ENCODE assay signal across 1 cellular context in the genomic region with DNA sequence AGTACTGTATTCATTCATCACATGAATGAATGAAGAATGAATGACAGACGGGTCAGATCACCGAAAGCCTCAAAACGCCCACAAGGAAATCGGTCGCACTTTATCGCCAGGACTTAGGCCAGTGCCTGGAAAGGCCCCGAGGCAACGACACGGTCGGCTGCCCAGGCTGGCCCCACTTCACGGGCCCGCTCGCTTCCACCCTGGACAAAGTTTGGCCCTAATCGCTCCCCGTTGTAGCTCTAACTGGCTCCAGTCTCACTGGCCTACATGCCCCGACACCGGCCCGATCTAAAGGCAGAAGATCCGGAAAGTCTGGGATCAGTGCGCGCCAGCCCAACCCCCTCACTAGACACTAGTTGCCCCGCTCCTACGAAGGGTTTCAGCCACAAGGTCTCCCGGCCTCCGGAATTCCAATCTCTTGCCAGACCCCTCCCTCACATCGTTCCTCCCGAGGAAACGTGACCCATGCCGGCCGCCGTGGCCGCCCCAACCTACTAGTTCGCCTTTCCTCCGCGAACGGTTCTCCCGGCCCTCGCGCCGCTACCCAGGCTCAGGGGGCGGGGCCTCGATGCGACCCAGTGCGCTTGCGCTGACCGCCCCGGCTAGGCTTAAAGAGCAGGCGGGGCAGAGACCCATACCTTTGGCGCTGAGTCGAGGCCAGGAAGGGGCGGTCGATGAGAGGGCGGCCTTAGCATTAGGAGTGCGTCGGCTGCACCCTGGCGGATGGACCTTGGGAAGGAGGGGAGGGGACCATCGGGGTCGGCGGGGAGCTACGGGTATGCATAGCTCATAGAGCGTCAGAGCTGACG.
TF ChIP-seq lines count a peak whose summit lies in the region.

A gene (minus strand): TSS at position 575 of the 809 bp plus-strand sequence. CDS start 3,954 bp downstream, outside the sequence.
A gene (plus strand): TSS at position 637 of the 809 bp plus-strand sequence. CDS start 22,138 bp downstream, outside the sequence.

TF ChIP-seq in HepG2, 621 proteins besides CTCF, POLR2A, EP300 and RAD21 (continued from another document):
- TF ChIP-seq, protein P1, sequence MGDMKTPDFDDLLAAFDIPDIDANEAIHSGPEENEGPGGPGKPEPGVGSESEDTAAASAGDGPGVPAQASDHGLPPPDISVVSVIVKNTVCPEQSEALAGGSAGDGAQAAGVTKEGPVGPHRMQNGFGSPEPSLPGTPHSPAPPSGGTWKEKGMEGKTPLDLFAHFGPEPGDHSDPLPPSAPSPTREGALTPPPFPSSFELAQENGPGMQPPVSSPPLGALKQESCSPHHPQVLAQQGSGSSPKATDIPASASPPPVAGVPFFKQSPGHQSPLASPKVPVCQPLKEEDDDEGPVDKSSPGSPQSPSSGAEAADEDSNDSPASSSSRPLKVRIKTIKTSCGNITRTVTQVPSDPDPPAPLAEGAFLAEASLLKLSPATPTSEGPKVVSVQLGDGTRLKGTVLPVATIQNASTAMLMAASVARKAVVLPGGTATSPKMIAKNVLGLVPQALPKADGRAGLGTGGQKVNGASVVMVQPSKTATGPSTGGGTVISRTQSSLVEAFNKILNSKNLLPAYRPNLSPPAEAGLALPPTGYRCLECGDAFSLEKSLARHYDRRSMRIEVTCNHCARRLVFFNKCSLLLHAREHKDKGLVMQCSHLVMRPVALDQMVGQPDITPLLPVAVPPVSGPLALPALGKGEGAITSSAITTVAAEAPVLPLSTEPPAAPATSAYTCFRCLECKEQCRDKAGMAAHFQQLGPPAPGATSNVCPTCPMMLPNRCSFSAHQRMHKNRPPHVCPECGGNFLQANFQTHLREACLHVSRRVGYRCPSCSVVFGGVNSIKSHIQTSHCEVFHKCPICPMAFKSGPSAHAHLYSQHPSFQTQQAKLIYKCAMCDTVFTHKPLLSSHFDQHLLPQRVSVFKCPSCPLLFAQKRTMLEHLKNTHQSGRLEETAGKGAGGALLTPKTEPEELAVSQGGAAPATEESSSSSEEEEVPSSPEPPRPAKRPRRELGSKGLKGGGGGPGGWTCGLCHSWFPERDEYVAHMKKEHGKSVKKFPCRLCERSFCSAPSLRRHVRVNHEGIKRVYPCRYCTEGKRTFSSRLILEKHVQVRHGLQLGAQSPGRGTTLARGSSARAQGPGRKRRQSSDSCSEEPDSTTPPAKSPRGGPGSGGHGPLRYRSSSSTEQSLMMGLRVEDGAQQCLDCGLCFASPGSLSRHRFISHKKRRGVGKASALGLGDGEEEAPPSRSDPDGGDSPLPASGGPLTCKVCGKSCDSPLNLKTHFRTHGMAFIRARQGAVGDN (CRISPR knock-in tag; IDR thresholded peaks at IDR 0.05) = peak; percentile 100
- TF ChIP-seq ZNF337 (CRISPR knock-in tag; IDR thresholded peaks at IDR 0.05; ENCODE audit: borderline replicate concordance, low read depth) (peak; percentile 99; the same call in 1 of the 2 replicates), ZSCAN25 (CRISPR knock-in tag; IDR thresholded peaks at IDR 0.05) (peak; percentile 80), SRY (CRISPR knock-in tag; IDR thresholded peaks at IDR 0.05) (peak; percentile 98), DNMT3B (CRISPR knock-in tag; conservative IDR thresholded peaks at IDR 0.05) (peak; percentile 99), RFXANK (CRISPR knock-in tag; IDR thresholded peaks at IDR 0.05) (peak; percentile 36; the same call in 1 of the 2 replicates), HNF4G (IDR thresholded peaks at IDR 0.05; ENCODE audit: borderline replicate concordance, low read depth, low read length) (no peak; the same call in 1 of the 2 replicates), HNF4G (CRISPR knock-in tag; IDR thresholded peaks at IDR 0.05; ENCODE audit: borderline replicate concordance, low read depth) (peak; percentile 50; the same call in 1 of the 2 replicates)
- TF ChIP-seq, protein P2, sequence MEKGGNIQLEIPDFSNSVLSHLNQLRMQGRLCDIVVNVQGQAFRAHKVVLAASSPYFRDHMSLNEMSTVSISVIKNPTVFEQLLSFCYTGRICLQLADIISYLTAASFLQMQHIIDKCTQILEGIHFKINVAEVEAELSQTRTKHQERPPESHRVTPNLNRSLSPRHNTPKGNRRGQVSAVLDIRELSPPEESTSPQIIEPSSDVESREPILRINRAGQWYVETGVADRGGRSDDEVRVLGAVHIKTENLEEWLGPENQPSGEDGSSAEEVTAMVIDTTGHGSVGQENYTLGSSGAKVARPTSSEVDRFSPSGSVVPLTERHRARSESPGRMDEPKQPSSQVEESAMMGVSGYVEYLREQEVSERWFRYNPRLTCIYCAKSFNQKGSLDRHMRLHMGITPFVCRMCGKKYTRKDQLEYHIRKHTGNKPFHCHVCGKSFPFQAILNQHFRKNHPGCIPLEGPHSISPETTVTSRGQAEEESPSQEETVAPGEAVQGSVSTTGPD (CRISPR knock-in tag; IDR thresholded peaks at IDR 0.05) = 0 out of 2 replicates have a peak, but pooled peaks have one; percentile 32
TF ChIP-seq in HepG2: peak in this region for 448.
